In genomic region chr22:41481131-41481830, GRCh38 we compare ENCODE assay signal across 12 cellular contexts. TPM values are rescaled to one million over a fixed set of nuclear protein-coding genes. Genes with fewer than 3 reads are reported as not detected.
DNase-seq lines count a peak whose midpoint lies in the region; ATAC-seq and TF ChIP-seq lines count a peak whose summit lies in the region.
"Had no signal": no experiment of that assay in that cellular context is flagged by ENCODE, and none has a peak within 500 bp of the region (broad histone marks: within the 10 kb centered on the region; RNA-seq: fewer than 3 reads in every experiment).

No MANE protein-coding gene starts in this region.

- H3K79me2 ChIP-seq in SK-N-SH (ENCODE audit: insufficient read depth): peaks cover 47% of the 10 kb centered on the region

- H2AFZ ChIP-seq in SK-N-SH (ENCODE audit: low read depth): no peak overlapping the region

- ATAC-seq in HG02623 (IDR thresholded peaks at IDR 0.05; ENCODE audit: unreplicated experiment): no peak
- ATAC-seq: left lobe of liver had no signal

- peak overlapping the region; percentile 13; the same call in 1 of the 2 replicates for H3K4me3 Mint-ChIP-seq in HFFc6
- H3K4me3 Mint-ChIP-seq: central memory CD8-positive, alpha-beta T cell had no signal

- H3K27me3 Mint-ChIP-seq in HFFc6 (ENCODE audit: insufficient read depth): no peaks in the 10 kb centered on the region
- H3K27me3 Mint-ChIP-seq: central memory CD8-positive, alpha-beta T cell had no signal

- peak overlapping the region; percentile 95 for H3K27ac ChIP-seq in temporal lobe (ENCODE audit: low read depth, low read length)
- H3K27ac ChIP-seq in SK-N-SH (ENCODE audit: low read depth in 2 of 2, low read length in 1 of 2): no peak overlapping the region

- no peaks in the 10 kb centered on the region for H3K9me3 ChIP-seq in SK-N-SH

- no peak for TF ChIP-seq EP300 in SK-N-SH (IDR thresholded peaks at IDR 0.05; ENCODE audit: borderline replicate concordance in 1 of 2, low read depth in 1 of 2, low read length in 1 of 2)

- POLR2A ChIA-PET in SK-N-SH (lab: Yijun Ruan, JAX): no interaction called here

- peak; percentile 60 for DNase-seq in HFFc6
- peak; percentile 60 for DNase-seq in cerebellum (ENCODE audit: low spot score)
- peak; percentile 42 for DNase-seq in kidney tubule cell (ENCODE audit: low spot score)
- DNase-seq in stimulated activated CD4-positive, alpha-beta T cell treated with anti-CD3 and anti-CD28 coated beads, Interleukin-2, amount 100 ng/mL, for 48 hours: no peak
- no peak for DNase-seq in HPDE6-E6E7 (ENCODE audit: extremely low spot score)
- DNase-seq in SK-N-SH: no peak
- DNase-seq: NCI-H2029; stimulated activated CD4-positive, alpha-beta T cell treated with anti-CD3 and anti-CD28 coated beads, Interleukin-2, amount 100 ng/mL, for 24 hours had no signal

- H3K9ac ChIP-seq in SK-N-SH: no peak overlapping the region

- peak overlapping the region; percentile 75 for H3K27ac Mint-ChIP-seq in HFFc6

- no peaks in the 10 kb centered on the region for H3K9me2 ChIP-seq in SK-N-SH

- H3K4me1 Mint-ChIP-seq in HFFc6 (ENCODE audit: low read depth): peaks cover 59% of the 10 kb centered on the region

- WGBS in SK-N-SH (ENCODE audit: low lambda C conversion rate): 95% methylated on average over 8 of the region's 15 CpGs

- no peaks in the 10 kb centered on the region for H3F3A ChIP-seq in SK-N-SH (replicated peaks; ENCODE audit: insufficient read depth)

- TF ChIP-seq CTCF in HFFc6 (IDR thresholded peaks at IDR 0.05) (no peak), SK-N-SH (IDR thresholded peaks at IDR 0.05) (no peak)

- no peak for TF ChIP-seq RAD21 in SK-N-SH (IDR thresholded peaks at IDR 0.05; ENCODE audit: low read length)

- H4K20me1 ChIP-seq in SK-N-SH (ENCODE audit: insufficient read depth): peaks cover 4% of the 10 kb centered on the region; the same call in 1 of the 2 replicates

- no peaks in the 10 kb centered on the region; the same call in 1 of the 2 replicates for H3K36me3 Mint-ChIP-seq in HFFc6 (ENCODE audit: low read depth)

- no peak overlapping the region for H3K4me2 ChIP-seq in SK-N-SH

- CTCF ChIA-PET in SK-N-SH (lab: Yijun Ruan, JAX): no interaction called here

- H3K4me3 ChIP-seq in SK-N-SH (ENCODE audit: low read depth in 2 of 2, low read length in 1 of 2): no peak overlapping the region

- H3K4me1 ChIP-seq in SK-N-SH (ENCODE audit: control insufficient read depth in 1 of 2, insufficient read depth in 2 of 2, low read depth in 1 of 2, low read length in 1 of 2): no peaks in the 10 kb centered on the region

- H3K9me3 Mint-ChIP-seq in HFFc6: no peaks in the 10 kb centered on the region
- H3K9me3 Mint-ChIP-seq: central memory CD8-positive, alpha-beta T cell had no signal

- no peaks in the 10 kb centered on the region for H3K36me3 ChIP-seq in SK-N-SH (replicated peaks in 1 of 2; ENCODE audit: control insufficient read depth in 1 of 2, insufficient read depth in 2 of 2, low read length in 1 of 2)

- no peaks in the 10 kb centered on the region for H3K27me3 ChIP-seq in SK-N-SH (ENCODE audit: insufficient read depth)

TF ChIP-seq in SK-N-SH, 30 proteins besides CTCF, POLR2A, EP300 and RAD21 (continues in another document):
- TF ChIP-seq REST (IDR thresholded peaks at IDR 0.05; ENCODE audit: low read depth, low read length): no peak
- no peak for TF ChIP-seq USF2 (IDR thresholded peaks at IDR 0.05; ENCODE audit: borderline replicate concordance, low read depth, low read length)
- TF ChIP-seq NFIC (IDR thresholded peaks at IDR 0.05; ENCODE audit: borderline replicate concordance): no peak
- no peak for TF ChIP-seq YY1 (IDR thresholded peaks at IDR 0.05; ENCODE audit: low read depth)
- TF ChIP-seq SIN3A (IDR thresholded peaks at IDR 0.05; ENCODE audit: borderline replicate concordance, low read depth, low read length): no peak
- TF ChIP-seq JUND (IDR thresholded peaks at IDR 0.05): no peak
- TF ChIP-seq IRF3 (IDR thresholded peaks at IDR 0.05; ENCODE audit: low read depth, low read length): no peak
- TF ChIP-seq SMC3 (IDR thresholded peaks at IDR 0.05; ENCODE audit: low read depth, low read length): no peak
- TF ChIP-seq TEAD4 (IDR thresholded peaks at IDR 0.05; ENCODE audit: borderline replicate concordance, insufficient read depth): no peak
- TF ChIP-seq PBX3 (IDR thresholded peaks at IDR 0.05): no peak

RNA-seq across cellular contexts. Expression of gene ACO2, which starts 12.4 kb away (rescaled TPM):
- 10 to 100 TPM; 72.3 to 87.4 (median 78.7) TPM for total RNA-seq in HFFc6 (2021; fragmentation: NEBNext Ultra II Directional; extraction: Animal tissue kit (Norgen Biotek cat#: 25700))
- total RNA-seq in cerebellum (64.5 TPM), temporal lobe (72.5 TPM)
- 21.1 and 47.0 TPM in 2 replicates for polyA plus RNA-seq in SK-N-SH (2012; rRNA removed)
- polyA plus RNA-seq in SK-N-SH (2012; cell fraction: cytosol; rRNA removed): 22.5 and 35.2 TPM in 2 replicates
- polyA plus RNA-seq in SK-N-SH (2012; cell fraction: nucleus; rRNA removed): 35.9 and 40.9 TPM in 2 replicates

RNA-seq across cellular contexts. Expression of gene PHF5A, which starts 12.8 kb away (rescaled TPM):
- total RNA-seq in HFFc6 (2021; fragmentation: NEBNext Ultra II Directional; extraction: Animal tissue kit (Norgen Biotek cat#: 25700)): 10 to 100 TPM; 40.0 to 58.4 (median 55.3) TPM
- total RNA-seq in cerebellum (31.0 TPM), temporal lobe (25.6 TPM)
- polyA plus RNA-seq in SK-N-SH (2012; rRNA removed): 39.6 and 47.5 TPM in 2 replicates
- 47.1 and 51.5 TPM in 2 replicates for polyA plus RNA-seq in SK-N-SH (2012; cell fraction: cytosol; rRNA removed)
- 7.8 and 15.5 TPM in 2 replicates for polyA plus RNA-seq in SK-N-SH (2012; cell fraction: nucleus; rRNA removed)

RNA-seq across cellular contexts. Expression of gene TOB2, which starts 34.7 kb away (rescaled TPM):
- 10 to 100 TPM; 49.2 to 54.9 (median 51.9) TPM for total RNA-seq in HFFc6 (2021; fragmentation: NEBNext Ultra II Directional; extraction: Animal tissue kit (Norgen Biotek cat#: 25700))
- total RNA-seq in cerebellum (22.4 TPM), temporal lobe (12.5 TPM)
- polyA plus RNA-seq in SK-N-SH (2012; rRNA removed): 6.2 and 8.3 TPM in 2 replicates
- 5.0 and 7.3 TPM in 2 replicates for polyA plus RNA-seq in SK-N-SH (2012; cell fraction: cytosol; rRNA removed)
- 7.2 and 8.6 TPM in 2 replicates for polyA plus RNA-seq in SK-N-SH (2012; cell fraction: nucleus; rRNA removed)

Comparison
In these comparisons a context has a peak if more than half of its experiments do, and no peak if none do; other contexts are left out.
1. DNase-seq: peak in HFFc6 (single experiment), cerebellum (single experiment) and kidney tubule cell (single experiment); none in stimulated activated CD4-positive, alpha-beta T cell treated with anti-CD3 and anti-CD28 coated beads, Interleukin-2, amount 100 ng/mL, for 48 hours (0 of 2), HPDE6-E6E7 (single experiment) and SK-N-SH (single experiment).